In the genomic region with DNA sequence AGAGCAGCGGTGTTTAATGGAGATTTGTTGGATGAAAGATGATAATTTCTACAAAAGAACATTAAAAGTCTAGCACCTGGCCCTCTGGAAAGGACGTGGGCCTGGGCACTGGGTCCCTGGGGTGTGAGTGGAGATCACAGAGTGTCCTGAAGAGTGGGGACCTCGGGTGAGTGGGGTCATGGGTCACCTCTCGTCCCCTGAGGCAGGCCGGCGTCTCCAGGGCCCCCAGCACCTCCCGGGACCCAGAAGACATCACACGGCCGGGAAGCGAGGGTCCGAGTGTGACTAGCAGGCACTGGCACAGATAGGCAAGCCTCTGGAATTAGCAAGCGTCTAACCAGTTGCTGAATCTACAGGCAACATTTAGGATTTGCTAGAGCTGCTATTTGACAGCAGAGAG, we compare ENCODE assay signal across 15 cellular contexts.
DNase-seq lines count a peak whose midpoint lies in the region; ATAC-seq and TF ChIP-seq lines count a peak whose summit lies in the region.
"Had no signal": no experiment of that assay in that cellular context is flagged by ENCODE, and none has a peak within 500 bp of the region (broad histone marks: within the 10 kb centered on the region; RNA-seq: fewer than 3 reads in every experiment).

No MANE protein-coding gene starts in this region.

- peaks cover 0 to 4% (median 0%) of the 10 kb centered on the region in 9 donors for H3K4me1 ChIP-seq in heart right ventricle
- H3K4me1 ChIP-seq: A549 had no signal

- WGBS in heart right ventricle, 2 donors = 94 to 95% methylated on average over 12 of the region's 12 CpGs

- H3K36me3 Mint-ChIP-seq in glutamatergic neuron (ENCODE audit: unreplicated experiment) (peaks cover 20% of the 10 kb centered on the region), nephron progenitor cell (ENCODE audit: low read depth) (peaks cover 55% of the 10 kb centered on the region)

- intact Hi-C loops in left cardiac atrium (cut with DNase I) (no loop called here), heart right ventricle (cut with DNase I) (no loop called here)

- no peaks in the 10 kb centered on the region for H3K27me3 ChIP-seq in heart right ventricle

- H3K9me3 ChIP-seq in heart right ventricle = peaks cover 0 to 3% (median 0%) of the 10 kb centered on the region in 11 donors
- H3K9me3 ChIP-seq: A549 had no signal

- H3K4me3 Mint-ChIP-seq in glutamatergic neuron (ENCODE audit: unreplicated experiment) (no peak overlapping the region), nephron progenitor cell (no peak overlapping the region)
- H3K4me3 Mint-ChIP-seq: CD14-positive monocyte had no signal

- H3K4me1 Mint-ChIP-seq in glutamatergic neuron (ENCODE audit: low read depth, unreplicated experiment) = peaks cover 15% of the 10 kb centered on the region
- H3K4me1 Mint-ChIP-seq in nephron progenitor cell = peaks cover 22% of the 10 kb centered on the region
- H3K4me1 Mint-ChIP-seq: CD14-positive monocyte had no signal

- H3K27me3 Mint-ChIP-seq in glutamatergic neuron (ENCODE audit: unreplicated experiment) (peaks cover 2% of the 10 kb centered on the region), nephron progenitor cell (ENCODE audit: low read depth, poor library complexity) (peaks cover 8% of the 10 kb centered on the region)

- H3K36me3 ChIP-seq in heart right ventricle = peaks cover 0 to 26% (median 0%) of the 10 kb centered on the region in 9 donors

- no peak for ATAC-seq in left cardiac atrium
- ATAC-seq in heart right ventricle = no peak
- ATAC-seq in GM19035 (IDR thresholded peaks at IDR 0.05; ENCODE audit: unreplicated experiment) = no peak

- H3K27ac ChIP-seq in heart right ventricle = no peak overlapping the region
- H3K27ac ChIP-seq: A549 had no signal

- H3K27ac Mint-ChIP-seq in glutamatergic neuron (ENCODE audit: unreplicated experiment) = no peak overlapping the region
- H3K27ac Mint-ChIP-seq in nephron progenitor cell = peak overlapping the region; percentile 22

- no peak overlapping the region for H3K4me3 ChIP-seq in heart right ventricle
- H3K4me3 ChIP-seq: A549 had no signal

- TF ChIP-seq CTCF in heart right ventricle (IDR thresholded peaks at IDR 0.05) = no peak
- TF ChIP-seq CTCF in glutamatergic neuron (IDR thresholded peaks at IDR 0.05; ENCODE audit: partially characterized antibody, unreplicated experiment) = no peak
- TF ChIP-seq CTCF in nephron progenitor cell (IDR thresholded peaks at IDR 0.05) = no peak

- DNase-seq in left cardiac atrium = peak; percentile 9
- no peak for DNase-seq in heart right ventricle
- DNase-seq in glutamatergic neuron = peak; percentile 11
- no peak for DNase-seq in nephron progenitor cell
- DNase-seq in NCI-H526 treated with DMSO at 0.1 percent for 48 hours (lab: John Stamatoyannopoulos, UW) = no peak
- no peak for DNase-seq in occipital lobe (lab: John Stamatoyannopoulos, UW)
- DNase-seq: DMS79 treated with DMSO at 0.1 percent for 48 hours, MM.1S, NCI-H1092, NCI-H146, NCI-H2081, NCI-H446 treated with DMSO at 0.1 percent for 48 hours had no signal

- H3K9me3 Mint-ChIP-seq in glutamatergic neuron (ENCODE audit: unreplicated experiment) (peaks cover 10% of the 10 kb centered on the region), nephron progenitor cell (peaks cover 18% of the 10 kb centered on the region)

Comparison
In these comparisons a context has a peak if more than half of its experiments do, and no peak if none do; other contexts are left out.
1. DNase-seq: peak in left cardiac atrium (single experiment) and glutamatergic neuron (single experiment); none in heart right ventricle (0 of 2), nephron progenitor cell (single experiment), NCI-H526 treated with DMSO at 0.1 percent for 48 hours (single experiment) and occipital lobe (single experiment).